17 cellular contexts compared by ENCODE assay signal in genomic region chr1:244010599-244011211, GRCh38. TPM values are rescaled to one million over a fixed set of nuclear protein-coding genes. Genes with fewer than 3 reads are reported as not detected.
A peak's percentile ranks its signal among the peaks of the same experiment; 100 is the strongest.
DNase-seq lines count a peak whose midpoint lies in the region; ATAC-seq and TF ChIP-seq lines count a peak whose summit lies in the region.
"Had no signal": no experiment of that assay in that cellular context is flagged by ENCODE, and none has a peak within 500 bp of the region (broad histone marks: within the 10 kb centered on the region; RNA-seq: fewer than 3 reads in every experiment).

No MANE protein-coding gene starts in this region.

- H3K9me3 Mint-ChIP-seq in dendritic cell treated with granulocyte-macrophage colony-stimulating factor and Interleukin-4, amounts not matched to agents 40 ng/mL and 50 ng/mL, for 4 days = no peaks in the 10 kb centered on the region
- no peaks in the 10 kb centered on the region for H3K9me3 Mint-ChIP-seq in type B pancreatic cell
- H3K9me3 Mint-ChIP-seq: CD4-positive, CD25-positive, alpha-beta regulatory T cell had no signal

- no peaks in the 10 kb centered on the region for H3K9me2 ChIP-seq in SK-N-SH
- no peaks in the 10 kb centered on the region for H3K9me2 ChIP-seq in PC-9 (ENCODE audit: insufficient read depth)

- peak overlapping the region in 1 of 2 experiments; percentile 17; a peak in 1 of 4 replicates for H3K4me3 ChIP-seq in SK-N-SH (ENCODE audit: low read depth in 2 of 2, low read length in 1 of 2)
- H3K4me3 ChIP-seq in gastrocnemius medialis = no peak overlapping the region
- no peak overlapping the region for H3K4me3 ChIP-seq in PC-9
- H3K4me3 ChIP-seq: MG63, SJSA1 had no signal

- H3K27ac ChIP-seq in SK-N-SH (ENCODE audit: low read depth in 2 of 2, low read length in 1 of 2) = peak overlapping the region; percentile 55 to 75; a peak in 3 of 4 replicates
- no peak overlapping the region for H3K27ac ChIP-seq in gastrocnemius medialis
- no peak overlapping the region for H3K27ac ChIP-seq in PC-9
- H3K27ac ChIP-seq: SJSA1 had no signal

- TF ChIP-seq CTCF in SK-N-SH (IDR thresholded peaks at IDR 0.05) (no peak), gastrocnemius medialis (IDR thresholded peaks at IDR 0.05 in 4 of 5, conservative IDR thresholded peaks at IDR 0.05 in 1 of 5) (no peak), PC-9 (conservative IDR thresholded peaks at IDR 0.05) (no peak), type B pancreatic cell (conservative IDR thresholded peaks at IDR 0.05) (no peak)

- TF ChIP-seq RAD21 in SK-N-SH (IDR thresholded peaks at IDR 0.05; ENCODE audit: low read length) = no peak

- CTCF ChIA-PET in SK-N-SH (lab: Yijun Ruan, JAX) = no interaction called here
- CTCF ChIA-PET in PC-9 (lab: Charles Lee) = no interaction called here

- POLR2A ChIA-PET in SK-N-SH (lab: Yijun Ruan, JAX) = no interaction called here
- POLR2A ChIA-PET in PC-9 (lab: Charles Lee; ENCODE audit: unreplicated experiment) = no interaction called here

- TF ChIP-seq POLR2A in gastrocnemius medialis (IDR thresholded peaks at IDR 0.05) = no peak

- no peaks in the 10 kb centered on the region for H3K36me3 Mint-ChIP-seq in dendritic cell treated with granulocyte-macrophage colony-stimulating factor and Interleukin-4, amounts not matched to agents 40 ng/mL and 50 ng/mL, for 4 days (ENCODE audit: low read depth)
- no peaks in the 10 kb centered on the region for H3K36me3 Mint-ChIP-seq in type B pancreatic cell
- H3K36me3 Mint-ChIP-seq: CD4-positive, CD25-positive, alpha-beta regulatory T cell had no signal

- intact Hi-C loops in dendritic cell treated with granulocyte-macrophage colony-stimulating factor and Interleukin-4, amounts not matched to agents 40 ng/mL and 50 ng/mL, for 4 days (cut with micrococcal nuclease) = no loop called here
- intact Hi-C loops in gastrocnemius medialis (cut with DNase I; ENCODE audit: low total_unique reads) = loop anchor here (10.0 kb wide), 1 partner anchor 64 kb away; no protein-coding TSS in a partner anchor
- intact Hi-C loops in PC-9 (cut with micrococcal nuclease; ENCODE audit: unreplicated experiment) = no loop called here

- peaks cover 13% of the 10 kb centered on the region for H3K4me1 Mint-ChIP-seq in dendritic cell treated with granulocyte-macrophage colony-stimulating factor and Interleukin-4, amounts not matched to agents 40 ng/mL and 50 ng/mL, for 4 days (ENCODE audit: low read depth)
- peaks cover 5% of the 10 kb centered on the region for H3K4me1 Mint-ChIP-seq in type B pancreatic cell (ENCODE audit: unreplicated experiment)

- no peaks in the 10 kb centered on the region for H4K20me1 ChIP-seq in SK-N-SH (ENCODE audit: insufficient read depth)
- no peaks in the 10 kb centered on the region for H4K20me1 ChIP-seq in PC-9 (ENCODE audit: insufficient read depth)

- no peaks in the 10 kb centered on the region for H3K9me3 ChIP-seq in SK-N-SH
- no peaks in the 10 kb centered on the region for H3K9me3 ChIP-seq in gastrocnemius medialis
- no peaks in the 10 kb centered on the region for H3K9me3 ChIP-seq in PC-9 (ENCODE audit: insufficient read depth, low read depth)
- H3K9me3 ChIP-seq: MG63, SJSA1 had no signal

- in situ Hi-C loops in gastrocnemius medialis (cut with MboI; ENCODE audit: low sequenced_read_pairs in 4 of 4) = no loop called here

- H3K36me3 ChIP-seq in SK-N-SH (replicated peaks in 1 of 2; ENCODE audit: control insufficient read depth in 1 of 2, insufficient read depth in 2 of 2, low read length in 1 of 2) (no peaks in the 10 kb centered on the region), gastrocnemius medialis (no peaks in the 10 kb centered on the region), PC-9 (ENCODE audit: low read depth) (no peaks in the 10 kb centered on the region)
- H3K36me3 ChIP-seq: MG63, SJSA1 had no signal

- peak in 1 of 2 experiments; percentile 71; a peak in 2 of 4 replicates for TF ChIP-seq EP300 in SK-N-SH (IDR thresholded peaks at IDR 0.05; ENCODE audit: borderline replicate concordance in 1 of 2, low read depth in 1 of 2, low read length in 1 of 2)

- no peak overlapping the region for H2AFZ ChIP-seq in SK-N-SH (ENCODE audit: low read depth)
- no peak overlapping the region for H2AFZ ChIP-seq in PC-9

- H3K27me3 ChIP-seq in SK-N-SH (ENCODE audit: insufficient read depth) (no peaks in the 10 kb centered on the region), gastrocnemius medialis (peaks cover 13 to 22% (median 15%) of the 10 kb centered on the region in 3 donors), PC-9 (ENCODE audit: insufficient read depth, low read depth) (no peaks in the 10 kb centered on the region)
- H3K27me3 ChIP-seq: SJSA1 had no signal

- H3K79me2 ChIP-seq in SK-N-SH (ENCODE audit: insufficient read depth) (no peaks in the 10 kb centered on the region), PC-9 (ENCODE audit: low read depth) (no peaks in the 10 kb centered on the region)

- H3K4me2 ChIP-seq in SK-N-SH (peak overlapping the region; percentile 46), PC-9 (no peak overlapping the region)

- DNase-seq in SIG-M5 treated with dmso at 0.1 percent for 504 hours (lab: John Stamatoyannopoulos, UW; ENCODE audit: unreplicated experiment) (peak; percentile 14), SIG-M5 (lab: John Stamatoyannopoulos, UW) (no peak), SK-N-SH (no peak), pons (ENCODE audit: low spot score) (peak; percentile 11), gastrocnemius medialis (no peak), PC-9 (no peak), type B pancreatic cell (ENCODE audit: extremely low spot score, unreplicated experiment) (no peak)
- DNase-seq: 8988T, GOT3, NCI-H1417, NCI-H1930, NCI-H510A, NCI-H82 had no signal

- ATAC-seq in gastrocnemius medialis = no peak

- peak overlapping the region; percentile 71 for H3K27ac Mint-ChIP-seq in dendritic cell treated with granulocyte-macrophage colony-stimulating factor and Interleukin-4, amounts not matched to agents 40 ng/mL and 50 ng/mL, for 4 days
- H3K27ac Mint-ChIP-seq in type B pancreatic cell = no peak overlapping the region

- peaks cover 22% of the 10 kb centered on the region for H3F3A ChIP-seq in SK-N-SH (replicated peaks; ENCODE audit: insufficient read depth)
- no peaks in the 10 kb centered on the region for H3F3A ChIP-seq in PC-9 (ENCODE audit: insufficient read depth, low read depth)

- H3K27me3 Mint-ChIP-seq in dendritic cell treated with granulocyte-macrophage colony-stimulating factor and Interleukin-4, amounts not matched to agents 40 ng/mL and 50 ng/mL, for 4 days = no peaks in the 10 kb centered on the region
- peaks cover 15% of the 10 kb centered on the region for H3K27me3 Mint-ChIP-seq in type B pancreatic cell

- H3K4me1 ChIP-seq in SK-N-SH (ENCODE audit: control insufficient read depth in 1 of 2, insufficient read depth in 2 of 2, low read depth in 1 of 2, low read length in 1 of 2) (peaks cover 11 to 21% of the 10 kb centered on the region in 2 experiments; a peak in 3 of 4 replicates), gastrocnemius medialis (peaks cover 4 to 6% of the 10 kb centered on the region in 2 donors), PC-9 (replicated peaks; ENCODE audit: insufficient read depth) (no peaks in the 10 kb centered on the region)

- peak overlapping the region; percentile 56 for H3K4me3 Mint-ChIP-seq in dendritic cell treated with granulocyte-macrophage colony-stimulating factor and Interleukin-4, amounts not matched to agents 40 ng/mL and 50 ng/mL, for 4 days
- no peak overlapping the region for H3K4me3 Mint-ChIP-seq in type B pancreatic cell
- H3K4me3 Mint-ChIP-seq: CD4-positive, CD25-positive, alpha-beta regulatory T cell had no signal

- 46% methylated on average over 6 of the region's 6 CpGs for WGBS in SK-N-SH (ENCODE audit: low lambda C conversion rate)

- H3K9ac ChIP-seq in SK-N-SH = no peak overlapping the region

- BruUV-seq in PC-9 (replicated peaks; lab: Mats Ljungman, UMichigan) = no TSS peak

TF ChIP-seq in SK-N-SH, 30 proteins besides CTCF, POLR2A, EP300 and RAD21 (continues in another document):
- TF ChIP-seq TEAD4 (IDR thresholded peaks at IDR 0.05; ENCODE audit: borderline replicate concordance, insufficient read depth) = peak; percentile 55; the same call in 1 of the 2 replicates
- TF ChIP-seq USF1 (IDR thresholded peaks at IDR 0.05; ENCODE audit: borderline replicate concordance, low read depth) = no peak
- no peak for TF ChIP-seq NFIC (IDR thresholded peaks at IDR 0.05; ENCODE audit: borderline replicate concordance)
- TF ChIP-seq RXRA (IDR thresholded peaks at IDR 0.05; ENCODE audit: borderline replicate concordance, low read depth) = no peak
- no peak for TF ChIP-seq TAF1 (IDR thresholded peaks at IDR 0.05; ENCODE audit: borderline replicate concordance, low read depth, low read length)
- TF ChIP-seq FOXJ3 (CRISPR knock-in tag; IDR thresholded peaks at IDR 0.05) = no peak
- peak; percentile 89 for TF ChIP-seq TCF12 (IDR thresholded peaks at IDR 0.05)
- no peak for TF ChIP-seq YY1 (IDR thresholded peaks at IDR 0.05; ENCODE audit: low read depth)
- TF ChIP-seq MXI1 (IDR thresholded peaks at IDR 0.05; ENCODE audit: low read depth, low read length) = no peak
- TF ChIP-seq PBX3 (IDR thresholded peaks at IDR 0.05) = peak; percentile 80

RNA-seq across cellular contexts. Expression of gene ZBTB18, which starts 40.4 kb away (rescaled TPM):
- polyA plus RNA-seq in SK-N-SH (2012; rRNA removed) = 19.3 and 21.3 TPM in 2 replicates
- polyA plus RNA-seq in SK-N-SH (2012; cell fraction: cytosol; rRNA removed) = 19.9 and 20.2 TPM in 2 replicates
- 35.1 and 43.3 TPM in 2 replicates for polyA plus RNA-seq in SK-N-SH (2012; cell fraction: nucleus; rRNA removed)
- total RNA-seq in gastrocnemius medialis (10 to 100 TPM; 48.2 to 60.7 (median 55.5) TPM), PC-9 (2021) (16.3 and 20.7 TPM in 2 replicates), type B pancreatic cell (ENCODE audit: low replicate concordance) (11.9 and 16.7 TPM in 2 replicates)

Comparison
In these comparisons a context has a peak if more than half of its experiments do, and no peak if none do; other contexts are left out.
1. DNase-seq: peak in SIG-M5 treated with dmso at 0.1 percent for 504 hours (single experiment) and pons (single experiment); none in SIG-M5 (single experiment), SK-N-SH (single experiment), gastrocnemius medialis (0 of 2), PC-9 (0 of 2) and type B pancreatic cell (single experiment).
2. H3K27ac ChIP-seq: peak in SK-N-SH (2 of 2); none in gastrocnemius medialis (0 of 4) and PC-9 (single experiment).